ENCODE assay signal across 13 cellular contexts in the genomic region with DNA sequence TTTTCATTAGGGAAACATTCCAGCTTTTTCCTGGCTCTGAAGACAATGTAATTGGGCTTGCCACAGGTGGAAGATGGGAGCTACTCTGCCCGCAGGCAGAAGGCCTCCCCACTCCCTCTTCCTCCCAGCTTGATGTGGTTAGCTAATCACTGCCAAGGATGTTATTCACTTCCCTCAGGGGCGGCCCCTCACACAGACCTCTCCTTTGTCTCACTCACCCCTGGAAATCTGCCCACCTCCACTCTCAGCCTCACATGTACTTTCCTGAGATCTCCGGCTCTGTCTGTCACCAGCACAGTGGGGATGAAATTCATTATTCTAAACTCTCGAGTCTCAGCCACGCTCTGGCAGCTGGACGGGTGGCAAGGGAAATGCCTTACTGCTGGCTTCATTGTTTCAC.
DNase-seq lines count a peak whose midpoint lies in the region; ATAC-seq and TF ChIP-seq lines count a peak whose summit lies in the region.
"Had no signal": no experiment of that assay in that cellular context is flagged by ENCODE, and none has a peak within 500 bp of the region (broad histone marks: within the 10 kb centered on the region; RNA-seq: fewer than 3 reads in every experiment).

No MANE protein-coding gene starts in this region.

- peak overlapping the region; percentile 39 for H3K9ac ChIP-seq in mammary epithelial cell (ENCODE audit: insufficient read depth, low read length)

- intact Hi-C loops in mammary epithelial cell (cut with micrococcal nuclease), result loop anchor here (1.0 kb wide), 1 partner anchor 15 kb away; no protein-coding TSS in a partner anchor
- intact Hi-C loops in left ventricle myocardium inferior (cut with micrococcal nuclease), result no loop called here

- peak; percentile 72 for DNase-seq in DMS79 treated with DMSO at 0.1 percent for 48 hours (lab: John Stamatoyannopoulos, UW)
- DNase-seq in LoVo (ENCODE audit: low spot score), result peak; percentile 63
- DNase-seq in mammary epithelial cell, result peak; percentile 99
- DNase-seq in myocyte (ENCODE audit: low read depth), result peak; percentile 98
- DNase-seq in NCI-H345 treated with DMSO at 0.1 percent for 48 hours (lab: John Stamatoyannopoulos, UW; ENCODE audit: unreplicated experiment), result no peak
- DNase-seq in central memory CD4-positive, alpha-beta T cell, result no peak
- DNase-seq in left ventricle myocardium inferior, result no peak
- DNase-seq: colonic mucosa; kidney; SHP77; stimulated activated naive CD4-positive, alpha-beta T cell treated with Interleukin-2 at 50 U/mL for 16 hours had no signal

- no TSS peak for BruUV-seq in mammary epithelial cell (replicated peaks; lab: Mats Ljungman, UMichigan)

- H3K36me3 ChIP-seq in mammary epithelial cell (ENCODE audit: insufficient read depth, low read length), result no peaks in the 10 kb centered on the region
- H3K36me3 ChIP-seq in left ventricle myocardium inferior, result no peaks in the 10 kb centered on the region
- H3K36me3 ChIP-seq: colonic mucosa had no signal

- H3K79me2 ChIP-seq in mammary epithelial cell (ENCODE audit: insufficient read depth, low read length), result no peaks in the 10 kb centered on the region

- TF ChIP-seq CTCF in mammary epithelial cell (conservative IDR thresholded peaks at IDR 0.05 in 1 of 2, IDR thresholded peaks at IDR 0.05 in 1 of 2; ENCODE audit: extremely low read depth in 1 of 2, insufficient read depth in 1 of 2, low read depth in 1 of 2, low read length in 2 of 2) (no peak), left ventricle myocardium inferior (IDR thresholded peaks at IDR 0.05; ENCODE audit: borderline replicate concordance) (no peak)

- H3K4me3 ChIP-seq in mammary epithelial cell (replicated peaks in 1 of 3; ENCODE audit: insufficient read depth in 1 of 3, low read depth in 2 of 3, low read length in 3 of 3) (no peak overlapping the region), left ventricle myocardium inferior (no peak overlapping the region)
- H3K4me3 ChIP-seq: colonic mucosa, skin epidermis had no signal

- dilution Hi-C loops in mammary epithelial cell (cut with HindIII; ENCODE audit: low sequenced_read_pairs), result no loop called here

- CTCF ChIA-PET in mammary epithelial cell (lab: Charles Lee; ENCODE audit: low non-redundant PET), result interaction anchor here (0.6 kb wide), 1 partner anchor 14 kb away, joined by 6 read pairs; no protein-coding TSS in a partner anchor

- 0% methylated on average over 4 of the region's 6 CpGs for WGBS in mammary epithelial cell (ENCODE audit: low coverage, missing lambda C conversion rate)

- H3K4me2 ChIP-seq in mammary epithelial cell (ENCODE audit: insufficient read depth, low read depth, low read length), result peak overlapping the region; percentile 44

- peaks cover 18% of the 10 kb centered on the region for H3K9me3 ChIP-seq in mammary epithelial cell (replicated peaks; ENCODE audit: insufficient read depth, low read length)
- peaks cover 32% of the 10 kb centered on the region for H3K9me3 ChIP-seq in left ventricle myocardium inferior (replicated peaks)
- H3K9me3 ChIP-seq: colonic mucosa had no signal

- in situ Hi-C loops in mammary epithelial cell (cut with MboI; ENCODE audit: low sequenced_read_pairs in 2 of 2), result no loop called here

- H3K27me3 ChIP-seq in mammary epithelial cell (ENCODE audit: insufficient read depth, low read length), result no peaks in the 10 kb centered on the region
- peaks cover 51% of the 10 kb centered on the region for H3K27me3 ChIP-seq in left ventricle myocardium inferior (ENCODE audit: low read depth)
- H3K27me3 ChIP-seq: colonic mucosa had no signal

- H4K20me1 ChIP-seq in mammary epithelial cell (ENCODE audit: insufficient read depth, low read length), result no peaks in the 10 kb centered on the region

- H3K4me1 ChIP-seq in mammary epithelial cell (ENCODE audit: insufficient read depth, low read length) (peaks cover 36% of the 10 kb centered on the region), left ventricle myocardium inferior (peaks cover 13% of the 10 kb centered on the region)
- H3K4me1 ChIP-seq: colonic mucosa had no signal

- H2AFZ ChIP-seq in mammary epithelial cell (ENCODE audit: low read depth, low read length), result no peak overlapping the region

- no peak for ATAC-seq in GM21515 (IDR thresholded peaks at IDR 0.05; ENCODE audit: unreplicated experiment)

- peak overlapping the region; percentile 76 for H3K27ac ChIP-seq in mammary epithelial cell (ENCODE audit: insufficient read depth, low read depth, low read length)
- H3K27ac ChIP-seq in left ventricle myocardium inferior (replicated peaks), result no peak overlapping the region
- H3K27ac ChIP-seq: colonic mucosa had no signal

Comparison
In these comparisons a context has a peak if more than half of its experiments do, and no peak if none do; other contexts are left out.
1. DNase-seq: peak in DMS79 treated with DMSO at 0.1 percent for 48 hours (single experiment), LoVo (single experiment), mammary epithelial cell (single experiment) and myocyte (single experiment); none in NCI-H345 treated with DMSO at 0.1 percent for 48 hours (single experiment), central memory CD4-positive, alpha-beta T cell (single experiment) and left ventricle myocardium inferior (single experiment).